In genomic region chr17:50149425-50150353, GRCh38 we compare ENCODE assay signal across 9 cellular contexts. TPM values are rescaled to one million over a fixed set of nuclear protein-coding genes. Genes with fewer than 3 reads are reported as not detected.
DNase-seq lines count a peak whose midpoint lies in the region; ATAC-seq and TF ChIP-seq lines count a peak whose summit lies in the region.
"Had no signal": no experiment of that assay in that cellular context is flagged by ENCODE, and none has a peak within 500 bp of the region (broad histone marks: within the 10 kb centered on the region; RNA-seq: fewer than 3 reads in every experiment).

No MANE protein-coding gene starts in this region.

- H3K4me1 ChIP-seq in muscle layer of colon (ENCODE audit: insufficient read depth, low read length): peaks cover 70% of the 10 kb centered on the region
- peaks cover 28 to 67% (median 53%) of the 10 kb centered on the region in 4 donors for H3K4me1 ChIP-seq in transverse colon

- TF ChIP-seq POLR2A in transverse colon (IDR thresholded peaks at IDR 0.05): peak; percentile 13

- H3K27me3 ChIP-seq in muscle layer of colon (ENCODE audit: control insufficient read depth in 1 of 2, insufficient read depth in 2 of 2, low read length in 2 of 2) (no peaks in the 10 kb centered on the region), transverse colon (no peaks in the 10 kb centered on the region)

- H3K4me3 ChIP-seq in GM12865 (ENCODE audit: low read depth, low read length): peak overlapping the region; percentile 91
- H3K4me3 ChIP-seq in muscle layer of colon (ENCODE audit: low read depth in 1 of 2, low read length in 2 of 2): peak overlapping the region; percentile 79 to 88
- H3K4me3 ChIP-seq in transverse colon: peak overlapping the region; percentile 61 to 91 (median 78)

- 2% methylated on average over 64 of the region's 123 CpGs; no CpG with 5 or more reads in 1 of the 2 donors for WGBS in transverse colon (ENCODE audit: low coverage in 1 of 2), 2 donors

- H3K9ac ChIP-seq in muscle layer of colon (ENCODE audit: low read length): no peak overlapping the region

- peak overlapping the region; percentile 96 for H3K27ac ChIP-seq in epithelial cell of prostate
- peak overlapping the region; percentile 90 for H3K27ac ChIP-seq in muscle layer of colon (ENCODE audit: low read depth, low read length)
- H3K27ac ChIP-seq in transverse colon: peak overlapping the region; percentile 92 to 98 (median 95)

- H3K9me3 ChIP-seq in muscle layer of colon (ENCODE audit: low read length) (no peaks in the 10 kb centered on the region), transverse colon (no peaks in the 10 kb centered on the region)

- DNase-seq in GM12865 (ENCODE audit: low read depth) (peak; percentile 78), NCI-H1930 (lab: John Stamatoyannopoulos, UW) (peak; percentile 37 to 41), epithelial cell of prostate (ENCODE audit: low read depth, low spot score) (no peak), transverse colon (peak; percentile 74), sciatic nerve (ENCODE audit: low spot score) (no peak)
- peak; percentile 41 to 53 for DNase-seq in activated CD4-positive, alpha-beta T cell treated with anti-CD3 and anti-CD28 coated beads, Interleukin-2, amount 50 U/mL, for 48 hours

- H3K36me3 ChIP-seq in muscle layer of colon (ENCODE audit: insufficient read depth, low read length) (peaks cover 7% of the 10 kb centered on the region), transverse colon (peaks cover 0 to 2% (median 0%) of the 10 kb centered on the region in 4 donors)

- in situ Hi-C loops in transverse colon (cut with MboI; ENCODE audit: low pct_ligation_motif_present in 1 of 4, low pct_unique_long_range_greater_than_20kb in 1 of 4, low sequenced_read_pairs in 3 of 4): no loop called here

- intact Hi-C loops in transverse colon (cut with DNase I; ENCODE audit: low total_unique reads): no loop called here
- intact Hi-C loops in sciatic nerve (cut with DNase I): loop anchor here (10.0 kb wide), 1 partner anchor 55 kb away; the partner anchor contains the start of gene PDK2

- TF ChIP-seq CTCF in GM12865 (IDR thresholded peaks at IDR 0.05; ENCODE audit: insufficient read depth, low read depth, low read length, missing control alignments): peak; percentile 10
- peak in 2 of 5 experiments; percentile 13 to 16 for TF ChIP-seq CTCF in transverse colon (IDR thresholded peaks at IDR 0.05)

- TF ChIP-seq EP300 in transverse colon (IDR thresholded peaks at IDR 0.05; ENCODE audit: low read depth): no peak

- no peak for ATAC-seq in sciatic nerve
- no peak for ATAC-seq in GM19023 (IDR thresholded peaks at IDR 0.05; ENCODE audit: unreplicated experiment)

RNA-seq across cellular contexts. Expression of gene PPP1R9B, which starts 0.8 kb away (rescaled TPM):
- 10 to 100 TPM; 19.0 to 29.9 (median 27.7) TPM for total RNA-seq in transverse colon
- 58.8 TPM for total RNA-seq in sciatic nerve

RNA-seq across cellular contexts. Expression of gene SGCA, which starts 16.1 kb away (rescaled TPM):
- total RNA-seq in transverse colon (10 to 100 TPM in 1 of 4 donors, 1 to 10 TPM in 3; 3.7 to 65.3 (median 7.6) TPM), sciatic nerve (3.5 TPM)
- total RNA-seq: dermis microvascular lymphatic vessel endothelial cell had no signal

RNA-seq across cellular contexts. Expression of gene SAMD14, which starts 19.7 kb away (rescaled TPM):
- 1 to 10 TPM in 1 of 4 donors, under 1 TPM in 2, not detected in 1; 0.14 to 1.8 (median 0.32) TPM for total RNA-seq in transverse colon
- 2.5 TPM for total RNA-seq in sciatic nerve

RNA-seq across cellular contexts. Expression of gene COL1A1, which starts 51.7 kb away (rescaled TPM):
- total RNA-seq in transverse colon (100 to 1,000 TPM in 2 of 4 donors, 10 to 100 TPM in 2; 13.0 to 210 (median 79.8) TPM), sciatic nerve (262 TPM)

RNA-seq across cellular contexts. Expression of gene PDK2, which starts 54.5 kb away (rescaled TPM):
- total RNA-seq in transverse colon (100 to 1,000 TPM in 3 of 4 donors, 10 to 100 TPM in 1; 84.6 to 292 (median 136) TPM), sciatic nerve (48.6 TPM)

Comparison
In these comparisons a context has a peak if more than half of its experiments do, and no peak if none do; other contexts are left out.
1. DNase-seq: peak in GM12865 (single experiment), NCI-H1930 (2 of 2), activated CD4-positive, alpha-beta T cell treated with anti-CD3 and anti-CD28 coated beads, Interleukin-2, amount 50 U/mL, for 48 hours (2 of 2) and transverse colon (single experiment); none in epithelial cell of prostate (single experiment) and sciatic nerve (single experiment).
2. Peak in every context shown above with its lines, with median percentiles within 50 percentile points of each other: H3K4me3 ChIP-seq and H3K27ac ChIP-seq.